ENCODE assay signal across 17 cellular contexts in the genomic region with DNA sequence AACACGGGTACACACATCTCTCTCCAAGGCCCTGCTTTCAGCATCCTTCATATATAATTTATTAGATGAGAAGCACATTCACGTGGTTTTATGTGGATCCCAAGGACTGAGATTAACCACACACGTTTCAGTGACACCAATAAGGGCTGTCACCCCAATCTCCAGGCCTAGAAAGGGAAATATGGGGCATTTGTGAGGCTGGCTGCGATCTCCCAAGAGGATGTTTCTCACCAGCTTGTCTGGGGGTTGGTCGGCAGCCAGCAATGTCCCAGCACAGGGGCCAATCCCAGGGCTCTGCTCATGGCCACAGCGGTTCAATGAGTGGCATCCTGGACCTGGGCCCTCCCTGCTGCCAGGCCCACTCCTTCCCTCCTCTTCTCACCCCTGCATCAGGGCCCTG.
"Had no signal": no experiment of that assay in that cellular context is flagged by ENCODE, and none has a peak within 500 bp of the region (broad histone marks: within the 10 kb centered on the region; RNA-seq: fewer than 3 reads in every experiment).

No MANE protein-coding gene starts in this region.

- H3K4me3 ChIP-seq: neural progenitor cell, psoas muscle, suprapubic skin had no signal

- H3K9me3 ChIP-seq: psoas muscle, suprapubic skin had no signal

- ATAC-seq: effector memory CD8-positive, alpha-beta T cell; left lobe of liver had no signal

- H3K27ac ChIP-seq: neural progenitor cell, psoas muscle, suprapubic skin, WERI-Rb-1 had no signal

- DNase-seq: activated CD4-positive, alpha-beta T cell treated with anti-CD3 and anti-CD28 coated beads, Interleukin-2, amount 50 U/mL, for 48 hours; activated gamma-delta T cell; effector memory CD8-positive, alpha-beta T cell; foreskin fibroblast; islet precursor cell; naive B cell; psoas muscle; stimulated activated CD4-positive, alpha-beta T cell treated with anti-CD3 and anti-CD28 coated beads, Interleukin-12 subunit alpha, Interleukin-12 subunit beta, amount 100 ng/mL, for 4 hours; stimulated activated CD4-positive, alpha-beta T cell treated with anti-CD3 and anti-CD28 coated beads, Interleukin-1b, Interleukin-23, amount 100 ng/mL, for 48 hours; stimulated activated CD8-positive, alpha-beta memory T cell treated with anti-CD3 and anti-CD28 coated beads, Interleukin-4, amount 100 ng/mL, for 48 hours; stimulated activated naive CD4-positive, alpha-beta T cell; SW 1271; trophoblast cell; WERI-Rb-1 had no signal

- H3K4me1 ChIP-seq: psoas muscle had no signal

- H3K36me3 ChIP-seq: neural progenitor cell, suprapubic skin, WERI-Rb-1 had no signal

- H3K27me3 ChIP-seq: neural progenitor cell, suprapubic skin had no signal
